Comparison of ENCODE assay signal across 8 cellular contexts in the genomic region with DNA sequence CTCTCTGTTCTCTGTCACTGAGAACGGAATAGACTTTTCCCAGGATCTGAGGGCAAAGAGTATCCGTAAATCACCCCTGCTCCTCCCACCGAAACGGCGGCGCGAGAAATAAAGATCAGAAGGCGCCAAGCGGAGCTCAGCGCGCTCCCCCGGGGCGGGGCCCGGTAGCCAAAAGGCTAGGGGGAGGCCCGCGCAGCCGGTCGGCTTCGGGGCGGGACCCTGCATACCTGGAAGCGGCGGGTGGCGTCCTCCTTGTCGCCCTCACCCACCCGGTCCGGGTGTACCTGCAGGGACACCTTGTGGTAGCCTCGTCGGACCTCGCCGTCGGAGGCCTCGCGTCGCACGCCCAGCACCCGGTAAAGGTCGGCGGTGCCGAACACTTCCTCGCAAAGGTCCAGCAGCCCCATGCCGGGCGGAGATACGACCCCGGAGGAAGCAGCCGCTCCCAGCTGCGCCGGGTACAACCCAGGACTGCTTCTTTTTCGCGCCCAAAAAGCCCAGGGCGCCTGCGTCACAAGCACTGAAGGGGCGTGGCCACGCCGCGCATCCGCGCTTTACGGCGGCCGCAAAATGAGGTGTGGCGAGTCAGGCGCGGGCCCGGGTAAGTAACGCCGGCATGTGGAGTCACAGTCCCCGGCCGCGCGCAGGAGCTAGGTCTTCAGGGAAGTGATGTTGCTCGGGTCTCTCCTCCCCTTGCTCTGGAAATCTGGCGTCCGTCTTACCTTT. TPM values are rescaled to one million over a fixed set of nuclear protein-coding genes. Genes with fewer than 3 reads are reported as not detected.
DNase-seq lines count a peak whose midpoint lies in the region; TF ChIP-seq lines count a peak whose summit lies in the region.

A gene with protein sequence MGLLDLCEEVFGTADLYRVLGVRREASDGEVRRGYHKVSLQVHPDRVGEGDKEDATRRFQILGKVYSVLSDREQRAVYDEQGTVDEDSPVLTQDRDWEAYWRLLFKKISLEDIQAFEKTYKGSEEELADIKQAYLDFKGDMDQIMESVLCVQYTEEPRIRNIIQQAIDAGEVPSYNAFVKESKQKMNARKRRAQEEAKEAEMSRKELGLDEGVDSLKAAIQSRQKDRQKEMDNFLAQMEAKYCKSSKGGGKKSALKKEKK (minus strand): TSS at position 473 of the 726 bp plus-strand sequence. CDS start 66 bp downstream, at position 407.

- H3K27ac ChIP-seq in stomach smooth muscle (ENCODE audit: low read length): peak within 1 kb of the TSS; percentile 69

- H3K27ac Mint-ChIP-seq in neural crest cell (ENCODE audit: unreplicated experiment): peak within 1 kb of the TSS; percentile 99

- H3K36me3 ChIP-seq in ES-I3 (ENCODE audit: insufficient read depth, low read length) (peaks cover 27% of the 10 kb centered on the region), H7 (replicated peaks; ENCODE audit: control insufficient read depth, insufficient read depth, low read length) (peaks cover 21% of the 10 kb centered on the region), Loucy (ENCODE audit: insufficient read depth, low read length) (peaks cover 26% of the 10 kb centered on the region; the same call in 1 of the 2 replicates), stomach smooth muscle (ENCODE audit: control insufficient read depth in 2 of 2, insufficient read depth in 2 of 2, low read length in 2 of 2) (peaks cover 5 to 30% of the 10 kb centered on the region in 2 donors)

- peak; percentile 93 for DNase-seq in H7
- DNase-seq in SHP77 (lab: John Stamatoyannopoulos, UW): peak; percentile 70 to 72
- peak; percentile 99 for DNase-seq in activated effector memory CD4-positive, alpha-beta T cell treated with anti-CD3 and anti-CD28 coated beads, Interleukin-2, amount 50 U/mL, for 16 hours
- DNase-seq in fibroblast of villous mesenchyme (ENCODE audit: low read depth): peak; percentile 94
- peak; percentile 99 for DNase-seq in neural crest cell (ENCODE audit: low read depth, low spot score)

- peaks cover 91% of the 10 kb centered on the region for H3K79me2 ChIP-seq in Loucy (ENCODE audit: insufficient read depth, low read length)

- peak within 1 kb of the TSS; percentile 72 for H2AFZ ChIP-seq in Loucy (ENCODE audit: low read length)

- H3K4me1 Mint-ChIP-seq in neural crest cell: peaks cover 59% of the 10 kb centered on the region

- H3K27me3 ChIP-seq in H7 (ENCODE audit: control insufficient read depth, insufficient read depth, low read length) (no peaks in the 10 kb centered on the region), Loucy (ENCODE audit: insufficient read depth, low read length, poor library complexity, severe bottlenecking) (no peaks in the 10 kb centered on the region), stomach smooth muscle (ENCODE audit: control insufficient read depth in 1 of 2, insufficient read depth in 2 of 2, low read length in 2 of 2) (no peaks in the 10 kb centered on the region)

- peaks cover 17% of the 10 kb centered on the region for H3K36me3 Mint-ChIP-seq in neural crest cell (ENCODE audit: low read depth)

- peaks cover 41% of the 10 kb centered on the region for H4K20me1 ChIP-seq in Loucy (ENCODE audit: insufficient read depth, low read length, poor library complexity, severe bottlenecking)

- H3K4me3 Mint-ChIP-seq in neural crest cell: peak within 1 kb of the TSS; percentile 98

- H3K9ac ChIP-seq in ES-I3 (ENCODE audit: low read depth, low read length): peak within 1 kb of the TSS; percentile 91
- peak within 1 kb of the TSS; percentile 94 for H3K9ac ChIP-seq in Loucy (ENCODE audit: low read depth, low read length, poor library complexity, severe bottlenecking)
- H3K9ac ChIP-seq in stomach smooth muscle (ENCODE audit: low read length in 2 of 2): peak within 1 kb of the TSS; percentile 77 to 84

- H3K4me2 ChIP-seq in Loucy (ENCODE audit: low read depth, low read length, poor library complexity, severe bottlenecking): peak within 1 kb of the TSS; percentile 90

- peaks cover 9% of the 10 kb centered on the region; the same call in 1 of the 2 replicates for H3K4me1 ChIP-seq in ES-I3 (ENCODE audit: insufficient read depth, low read length)
- H3K4me1 ChIP-seq in Loucy (ENCODE audit: insufficient read depth, low read length, poor library complexity, severe bottlenecking): peaks cover 60% of the 10 kb centered on the region
- peaks cover 18% of the 10 kb centered on the region for H3K4me1 ChIP-seq in stomach smooth muscle (ENCODE audit: control insufficient read depth, insufficient read depth, low read length)

- no peaks in the 10 kb centered on the region for H3K27me3 Mint-ChIP-seq in neural crest cell (ENCODE audit: low read depth)

- H3K4me3 ChIP-seq in H7 (ENCODE audit: insufficient read depth, low read depth, low read length) (peak within 1 kb of the TSS; percentile 84), Loucy (ENCODE audit: low read length, poor library complexity, severe bottlenecking) (peak within 1 kb of the TSS; percentile 96), fibroblast of villous mesenchyme (ENCODE audit: low read depth, low read length) (peak within 1 kb of the TSS; percentile 84), stomach smooth muscle (ENCODE audit: low read length in 2 of 2) (peak within 1 kb of the TSS; percentile 88 to 90)

- no peak; the same call in 1 of the 2 replicates for TF ChIP-seq CTCF in Loucy (conservative IDR thresholded peaks at IDR 0.05; ENCODE audit: low read length)
- no peak for TF ChIP-seq CTCF in fibroblast of villous mesenchyme (IDR thresholded peaks at IDR 0.05; ENCODE audit: insufficient read depth, low read depth, low read length)
- no peak for TF ChIP-seq CTCF in neural crest cell (conservative IDR thresholded peaks at IDR 0.05)

- H3K9me2 ChIP-seq in Loucy (replicated peaks; ENCODE audit: low read depth, low read length): no peaks in the 10 kb centered on the region

- H3F3A ChIP-seq in Loucy (ENCODE audit: low read depth): peaks cover 18% of the 10 kb centered on the region; the same call in 1 of the 2 replicates

- H3K9me3 Mint-ChIP-seq in neural crest cell: no peaks in the 10 kb centered on the region

- no peaks in the 10 kb centered on the region for H3K9me3 ChIP-seq in ES-I3 (ENCODE audit: control insufficient read depth, insufficient read depth, low read length)
- no peaks in the 10 kb centered on the region for H3K9me3 ChIP-seq in Loucy (ENCODE audit: insufficient read depth, low read depth, low read length)
- no peaks in the 10 kb centered on the region for H3K9me3 ChIP-seq in stomach smooth muscle (ENCODE audit: control insufficient read depth in 2 of 2, low read length in 2 of 2)

RNA-seq across cellular contexts. Expression of the gene that starts here (rescaled TPM):
- 32.0 and 35.0 TPM in 2 replicates for total RNA-seq in H7 (2014; rRNA removed; shearing (Covaris generic))
- total RNA-seq in fibroblast of villous mesenchyme (23.5 and 28.1 TPM in 2 replicates), neural crest cell (73.9 and 74.8 TPM in 2 replicates)

Comparison
In these comparisons a context has a peak if more than half of its experiments do, and no peak if none do; other contexts are left out.
1. Peak in every context shown above with its lines: DNase-seq, H3K4me3 ChIP-seq and H3K27ac ChIP-seq.